ENCODE assay signal across 10 cellular contexts in genomic region chr15:66706225-66706732, GRCh38. TPM values are rescaled to one million over a fixed set of nuclear protein-coding genes. Genes with fewer than 3 reads are reported as not detected.
DNase-seq lines count a peak whose midpoint lies in the region; ATAC-seq, FAIRE-seq and TF ChIP-seq lines count a peak whose summit lies in the region.
"Had no signal": no experiment of that assay in that cellular context is flagged by ENCODE, and none has a peak within 500 bp of the region (broad histone marks: within the 10 kb centered on the region; RNA-seq: fewer than 3 reads in every experiment).

No MANE protein-coding gene starts in this region.

- H3K4me3 Mint-ChIP-seq in activated T-cell treated with anti-CD3 and anti-CD28 coated beads, Interleukin-2, amount 50 U/mL, for 72 hours: no peak overlapping the region
- H3K4me3 Mint-ChIP-seq: central memory CD8-positive, alpha-beta T cell had no signal

- H3K27ac Mint-ChIP-seq in activated T-cell treated with anti-CD3 and anti-CD28 coated beads, Interleukin-2, amount 50 U/mL, for 72 hours: no peak overlapping the region

- FAIRE-seq in HTR-8/SVneo (lab: Jason Lieb, UNC): no peak

- H3K4me1 Mint-ChIP-seq in activated T-cell treated with anti-CD3 and anti-CD28 coated beads, Interleukin-2, amount 50 U/mL, for 72 hours (ENCODE audit: low read depth): peaks cover 10% of the 10 kb centered on the region

- H3K4me1 ChIP-seq in ectodermal cell (ENCODE audit: control insufficient read depth, insufficient read depth, low read length) (peaks cover 34% of the 10 kb centered on the region), muscle layer of duodenum (ENCODE audit: control insufficient read depth in 1 of 2, insufficient read depth in 2 of 2, low read length in 2 of 2) (peaks cover 25 to 52% of the 10 kb centered on the region in 2 donors)

- 93 to 94% methylated on average over 22 of the region's 22 CpGs for WGBS in ectodermal cell, 2 experiments

- H3K9me3 ChIP-seq in ectodermal cell (ENCODE audit: control insufficient read depth, low read length) (no peaks in the 10 kb centered on the region), muscle layer of duodenum (ENCODE audit: control insufficient read depth in 1 of 2, low read length in 2 of 2) (no peaks in the 10 kb centered on the region)
- H3K9me3 ChIP-seq: SJSA1 had no signal

- H3K4me3 ChIP-seq in ectodermal cell (ENCODE audit: insufficient read depth, low read depth, low read length) (peak overlapping the region; percentile 11), muscle layer of duodenum (ENCODE audit: low read depth in 1 of 2, low read length in 2 of 2) (peak overlapping the region; percentile 46 to 92)
- H3K4me3 ChIP-seq: SJSA1 had no signal

- H3K27me3 ChIP-seq in ectodermal cell (ENCODE audit: control insufficient read depth, insufficient read depth, low read length, poor library complexity, severe bottlenecking) (peaks cover 28% of the 10 kb centered on the region), muscle layer of duodenum (ENCODE audit: low read depth, low read length) (no peaks in the 10 kb centered on the region)
- H3K27me3 ChIP-seq: SJSA1 had no signal

- H3K27me3 Mint-ChIP-seq in activated T-cell treated with anti-CD3 and anti-CD28 coated beads, Interleukin-2, amount 50 U/mL, for 72 hours (ENCODE audit: low read depth): peaks cover 28% of the 10 kb centered on the region

- DNase-seq in AG08395 (ENCODE audit: low spot score): peak; percentile 47
- DNase-seq in pons (ENCODE audit: low spot score): no peak
- no peak for DNase-seq in HTR-8/SVneo (ENCODE audit: insufficient read length, low spot score)
- DNase-seq in activated T-cell treated with anti-CD3 and anti-CD28 coated beads, Interleukin-2, amount 50 U/mL, for 72 hours: no peak

- H3K36me3 ChIP-seq in ectodermal cell (ENCODE audit: control insufficient read depth, insufficient read depth, low read length) (no peaks in the 10 kb centered on the region), muscle layer of duodenum (ENCODE audit: control insufficient read depth in 1 of 2, insufficient read depth in 2 of 2, low read length in 2 of 2) (no peaks in the 10 kb centered on the region)

- H3K9me3 Mint-ChIP-seq in activated T-cell treated with anti-CD3 and anti-CD28 coated beads, Interleukin-2, amount 50 U/mL, for 72 hours: no peaks in the 10 kb centered on the region
- H3K9me3 Mint-ChIP-seq: central memory CD8-positive, alpha-beta T cell had no signal

- TF ChIP-seq CTCF in LNCAP (IDR thresholded peaks at IDR 0.05): peak; percentile 43; the same call in 1 of the 2 replicates

- ATAC-seq in HG03460 (IDR thresholded peaks at IDR 0.05; ENCODE audit: unreplicated experiment): no peak
- no peak for ATAC-seq in activated T-cell treated with anti-CD3 and anti-CD28 coated beads, Interleukin-2, amount 50 U/mL, for 72 hours (replicated peaks in 1 of 2)

- peaks cover 2% of the 10 kb centered on the region in 2 donors for H3K36me3 Mint-ChIP-seq in activated T-cell treated with anti-CD3 and anti-CD28 coated beads, Interleukin-2, amount 50 U/mL, for 72 hours (ENCODE audit: insufficient read depth in 2 of 2)

- H3K27ac ChIP-seq in ectodermal cell (ENCODE audit: insufficient read depth, low read depth, low read length, poor library complexity, severe bottlenecking) (no peak overlapping the region), muscle layer of duodenum (ENCODE audit: low read length) (peak overlapping the region; percentile 29)
- H3K27ac ChIP-seq: SJSA1 had no signal

RNA-seq across cellular contexts. Expression of gene SMAD6, which starts 4.2 kb away (rescaled TPM):
- 6.0 TPM for polyA plus RNA-seq in ectodermal cell (2013, experiment 1 of 4)
- 5.1 TPM for polyA plus RNA-seq in ectodermal cell (2013, experiment 2 of 4)
- 5.7 TPM for polyA plus RNA-seq in ectodermal cell (2013, experiment 3 of 4)
- 6.1 TPM for polyA plus RNA-seq in ectodermal cell (2013, experiment 4 of 4)
- total RNA-seq in activated T-cell treated with anti-CD3 and anti-CD28 coated beads, Interleukin-2, amount 50 U/mL, for 72 hours: under 1 TPM; 0.31 to 0.35 TPM
